13 cellular contexts compared by ENCODE assay signal in the genomic region with DNA sequence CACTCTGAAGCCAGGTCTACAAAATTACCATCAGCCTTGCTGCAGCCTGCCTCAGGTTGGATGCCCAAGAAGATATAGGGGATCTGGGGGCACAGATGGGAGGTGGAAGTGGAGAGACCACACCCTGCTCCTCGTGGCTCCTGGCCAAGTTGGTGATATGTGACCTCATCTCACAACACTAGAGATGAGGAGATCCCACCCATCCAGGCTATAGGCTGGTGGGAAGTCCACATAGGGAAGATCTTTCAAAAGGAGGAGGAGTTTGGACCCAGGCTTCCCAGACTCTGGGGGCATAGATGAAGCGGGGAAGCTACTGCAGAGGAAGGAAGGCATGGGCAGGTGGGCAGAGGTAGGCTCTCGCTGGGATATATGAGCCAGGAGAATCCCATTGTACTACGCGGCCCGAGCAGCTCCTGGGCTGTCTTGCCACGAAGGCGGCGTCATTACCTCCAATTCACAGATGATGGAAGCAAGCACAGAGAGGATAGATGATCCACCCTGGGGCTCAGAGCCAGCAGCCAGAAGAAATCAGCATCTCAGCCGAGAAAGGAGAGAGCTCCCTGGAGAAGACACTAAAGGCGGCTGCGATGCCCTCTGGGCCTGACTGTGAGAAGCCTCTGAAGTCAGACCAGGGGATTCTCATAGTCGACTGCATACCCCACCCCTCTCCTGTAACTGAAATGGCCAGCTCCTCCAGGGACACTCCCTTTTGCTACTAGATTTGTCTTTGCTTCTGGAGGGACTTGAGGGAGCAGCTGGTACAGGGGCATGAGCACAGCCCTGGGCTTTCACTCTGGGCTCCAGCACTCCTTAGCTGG.
DNase-seq lines count a peak whose midpoint lies in the region; ATAC-seq and TF ChIP-seq lines count a peak whose summit lies in the region.
"Had no signal": no experiment of that assay in that cellular context is flagged by ENCODE, and none has a peak within 500 bp of the region (broad histone marks: within the 10 kb centered on the region; RNA-seq: fewer than 3 reads in every experiment).

No MANE protein-coding gene starts in this region.

- CTCF ChIA-PET in activated CD8-positive, alpha-beta T cell treated with anti-CD3 and anti-CD28 coated beads, Interleukin-2, amount 10 ng/mL, durations not matched to agents 7 days and 5 days (lab: Charles Lee), result interaction anchor here (0.5 kb wide), 1 partner anchor 108 kb away, joined by 3 read pairs; no protein-coding TSS in a partner anchor

- no peak for TF ChIP-seq CTCF in omental fat pad (IDR thresholded peaks at IDR 0.05)
- no peak for TF ChIP-seq CTCF in colonic mucosa (IDR thresholded peaks at IDR 0.05)

- ATAC-seq in omental fat pad (ENCODE audit: low FRiP score), result peak; percentile 61
- no peak for ATAC-seq in activated CD8-positive, alpha-beta T cell treated with anti-CD3 and anti-CD28 coated beads, Interleukin-2, amount 10 ng/mL, durations not matched to agents 7 days and 5 days
- ATAC-seq in GM21737 (IDR thresholded peaks at IDR 0.05; ENCODE audit: unreplicated experiment), result no peak
- ATAC-seq: Panc1 had no signal

- H3K36me3 Mint-ChIP-seq in activated CD8-positive, alpha-beta T cell treated with anti-CD3 and anti-CD28 coated beads, Interleukin-2, amount 10 ng/mL, durations not matched to agents 7 days and 5 days (ENCODE audit: low read depth), result no peaks in the 10 kb centered on the region

- H3K4me3 Mint-ChIP-seq in activated CD8-positive, alpha-beta T cell treated with anti-CD3 and anti-CD28 coated beads, Interleukin-2, amount 10 ng/mL, durations not matched to agents 7 days and 5 days, result no peak overlapping the region
- H3K4me3 Mint-ChIP-seq: B cell had no signal

- H3K4me1 ChIP-seq in colonic mucosa, result no peaks in the 10 kb centered on the region

- H3K27me3 ChIP-seq in colonic mucosa, result no peaks in the 10 kb centered on the region
- H3K27me3 ChIP-seq: heart right ventricle had no signal

- DNase-seq in AG08395 (ENCODE audit: low spot score) (peak; percentile 62), NCI-H1694 (lab: John Stamatoyannopoulos, UW) (peak; percentile 44), fibroblast of gingiva (ENCODE audit: low read depth) (peak; percentile 68), omental fat pad (ENCODE audit: low spot score) (no peak), GF-D8 (lab: John Stamatoyannopoulos, UW) (no peak), colonic mucosa (no peak)
- no peak for DNase-seq in activated CD8-positive, alpha-beta T cell treated with anti-CD3 and anti-CD28 coated beads, Interleukin-2, amount 10 ng/mL, durations not matched to agents 7 days and 5 days
- DNase-seq: activated CD4-positive, alpha-beta T cell treated with anti-CD3 and anti-CD28 coated beads, Interleukin-2, amount 50 U/mL, for 48 hours; heart right ventricle; Kasumi-1 had no signal

- no peak overlapping the region for H3K27ac ChIP-seq in colonic mucosa
- H3K27ac ChIP-seq: heart right ventricle had no signal

- no peak overlapping the region for H3K4me3 ChIP-seq in colonic mucosa
- H3K4me3 ChIP-seq: heart right ventricle had no signal

- intact Hi-C loops in colonic mucosa (cut with DNase I), result no loop called here

- POLR2A ChIA-PET in activated CD8-positive, alpha-beta T cell treated with anti-CD3 and anti-CD28 coated beads, Interleukin-2, amount 10 ng/mL, durations not matched to agents 7 days and 5 days (lab: Charles Lee), result interaction anchor here (0.6 kb wide), 1 partner anchor 472 kb away, joined by 4 read pairs; no protein-coding TSS in a partner anchor

- no peaks in the 10 kb centered on the region for H3K9me3 Mint-ChIP-seq in activated CD8-positive, alpha-beta T cell treated with anti-CD3 and anti-CD28 coated beads, Interleukin-2, amount 10 ng/mL, durations not matched to agents 7 days and 5 days (ENCODE audit: insufficient read depth)

- H3K9ac ChIP-seq in colonic mucosa (ENCODE audit: low read depth in 2 of 2, low read length in 2 of 2), result no peak overlapping the region

- no peaks in the 10 kb centered on the region for H3K4me1 Mint-ChIP-seq in activated CD8-positive, alpha-beta T cell treated with anti-CD3 and anti-CD28 coated beads, Interleukin-2, amount 10 ng/mL, durations not matched to agents 7 days and 5 days (ENCODE audit: low read depth)
- H3K4me1 Mint-ChIP-seq: B cell had no signal

- no peak overlapping the region for H3K27ac Mint-ChIP-seq in activated CD8-positive, alpha-beta T cell treated with anti-CD3 and anti-CD28 coated beads, Interleukin-2, amount 10 ng/mL, durations not matched to agents 7 days and 5 days
- H3K27ac Mint-ChIP-seq: B cell had no signal

- H3K27me3 Mint-ChIP-seq in activated CD8-positive, alpha-beta T cell treated with anti-CD3 and anti-CD28 coated beads, Interleukin-2, amount 10 ng/mL, durations not matched to agents 7 days and 5 days (ENCODE audit: low read depth), result peaks cover 2% of the 10 kb centered on the region

- no peaks in the 10 kb centered on the region for H3K9me3 ChIP-seq in colonic mucosa

- H3K36me3 ChIP-seq in colonic mucosa, result no peaks in the 10 kb centered on the region
- H3K36me3 ChIP-seq: heart right ventricle had no signal

Comparison
In these comparisons a context has a peak if more than half of its experiments do, and no peak if none do; other contexts are left out.
1. DNase-seq: peak in AG08395 (single experiment), NCI-H1694 (single experiment) and fibroblast of gingiva (single experiment); none in omental fat pad (single experiment), GF-D8 (single experiment), colonic mucosa (single experiment) and activated CD8-positive, alpha-beta T cell treated with anti-CD3 and anti-CD28 coated beads, Interleukin-2, amount 10 ng/mL, durations not matched to agents 7 days and 5 days (single experiment).